Comparison of ENCODE assay signal across 24 cellular contexts in genomic region chr5:127947886-127948285, GRCh38.
"Had no signal": no experiment of that assay in that cellular context is flagged by ENCODE, and none has a peak within 500 bp of the region (broad histone marks: within the 10 kb centered on the region; RNA-seq: fewer than 3 reads in every experiment).

No MANE protein-coding gene starts in this region.

- H3K4me3 ChIP-seq: stomach, suprapubic skin, testis, thoracic aorta, thyroid gland, tibial artery, tibial nerve, transverse colon, upper lobe of left lung, upper lobe of right lung, uterus, vagina had no signal

- H3K9me3 ChIP-seq: stomach, suprapubic skin, testis, thoracic aorta, thyroid gland, tibial artery, tibial nerve, transverse colon, upper lobe of left lung, upper lobe of right lung, uterus, vagina had no signal

- H3K4me1 ChIP-seq: suprapubic skin, testis, thyroid gland, tibial artery, tibial nerve, upper lobe of left lung, upper lobe of right lung, uterus, vagina had no signal

- H3K27me3 ChIP-seq: stomach, suprapubic skin, testis, thyroid gland, tibial artery, tibial nerve, transverse colon, upper lobe of left lung, upper lobe of right lung, uterus, vagina had no signal

- DNase-seq: stimulated activated CD4-positive, alpha-beta T cell treated with anti-CD3 and anti-CD28 coated beads, Interleukin-2, amount 100 ng/mL, for 48 hours; stimulated activated CD4-positive, alpha-beta T cell treated with anti-CD3 and anti-CD28 coated beads, Interleukin-4, amount 100 ng/mL, for 1 hour; stimulated activated CD4-positive, alpha-beta T cell treated with anti-CD3 and anti-CD28 coated beads, Interleukin-4, amount 100 ng/mL, for 24 hours; stimulated activated CD4-positive, alpha-beta T cell treated with anti-CD3 and anti-CD28 coated beads, Interleukin-4, amount 100 ng/mL, for 4 hours; stimulated activated CD8-positive, alpha-beta memory T cell treated with anti-CD3 and anti-CD28 coated beads, Interleukin-4, amount 100 ng/mL, for 48 hours; stimulated activated naive B cell treated with anti-CD40 and anti-IgM and Interleukin-4, amounts not matched to agents 10 μg/mL and 1 μg/mL and 100 μg/mL, for 72 hours; stimulated activated naive CD4-positive, alpha-beta T cell; stimulated activated naive CD4-positive, alpha-beta T cell treated with Interleukin-2 at 50 U/mL for 16 hours; stimulated activated naive CD8-positive, alpha-beta T cell treated with anti-CD3 and anti-CD28 coated beads, Interleukin-15, amount 100 ng/mL, for 72 hours; stimulated activated naive CD8-positive, alpha-beta T cell treated with anti-CD3 and anti-CD28 coated beads, Interleukin-15, Interleukin-2, amounts not matched to agents 100 U/mL and 50 U/mL, for 24 hours; stomach; substantia nigra; testis; thyroid gland; tibial artery; transverse colon; trophoblast cell; upper lobe of left lung; upper lobe of right lung; uterus had no signal

- H3K27ac ChIP-seq: stomach, suprapubic skin, testis, thoracic aorta, thyroid gland, tibial artery, tibial nerve, transverse colon, upper lobe of left lung, upper lobe of right lung, uterus, vagina had no signal

- H3K36me3 ChIP-seq: stomach, suprapubic skin, thoracic aorta, thyroid gland, tibial nerve, transverse colon, upper lobe of left lung, upper lobe of right lung, uterus, vagina had no signal
